Comparison of ENCODE assay signal across 14 cellular contexts in the genomic region with DNA sequence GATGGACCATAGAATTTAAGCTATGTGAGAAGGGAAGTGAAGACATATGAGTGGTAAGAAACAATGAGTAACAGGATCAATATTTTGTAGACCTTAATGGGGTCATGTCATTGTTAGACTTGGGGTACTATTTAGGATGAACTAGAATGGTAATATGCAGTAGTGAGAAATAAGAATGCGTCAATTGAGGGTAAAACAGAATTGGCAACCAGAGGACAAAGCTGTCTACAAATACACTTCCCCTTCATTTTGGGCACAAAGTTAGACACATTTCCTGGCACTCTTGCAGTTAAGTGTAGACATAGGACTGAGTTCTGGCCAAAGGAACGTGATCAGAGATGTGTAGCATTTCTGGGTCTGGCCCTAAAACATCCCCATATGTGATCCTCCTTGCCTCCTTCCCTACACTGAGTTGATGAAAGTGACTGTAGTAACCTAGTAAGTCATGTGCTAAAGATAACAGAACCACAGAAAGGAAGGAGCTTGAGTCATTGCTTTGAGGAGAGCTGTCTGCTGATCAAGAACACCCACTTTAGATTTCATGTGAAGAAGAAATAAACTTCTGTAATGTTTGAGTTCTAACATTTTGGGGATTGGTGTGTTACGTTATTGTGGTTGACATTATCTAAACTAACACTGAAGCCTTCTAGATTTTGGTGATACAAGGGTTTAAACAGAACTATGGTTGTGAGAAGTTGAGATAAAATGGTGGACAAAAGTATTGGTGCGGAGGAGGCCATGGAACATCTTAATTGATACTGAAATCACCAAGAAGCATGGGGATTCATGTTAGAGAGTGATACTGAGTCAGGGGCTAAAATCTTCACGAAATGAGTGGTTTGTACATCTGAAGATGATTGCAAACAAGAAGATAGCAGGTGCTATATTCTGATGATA. TPM values are rescaled to one million over a fixed set of nuclear protein-coding genes. Genes with fewer than 3 reads are reported as not detected.
DNase-seq lines count a peak whose midpoint lies in the region; ATAC-seq, FAIRE-seq and TF ChIP-seq lines count a peak whose summit lies in the region.
"Had no signal": no experiment of that assay in that cellular context is flagged by ENCODE, and none has a peak within 500 bp of the region (broad histone marks: within the 10 kb centered on the region; RNA-seq: fewer than 3 reads in every experiment).

No MANE protein-coding gene starts in this region.

- peak; percentile 89 to 90 for ATAC-seq in activated naive CD4-positive, alpha-beta T cell treated with anti-CD3 and anti-CD28 coated beads, Interleukin-2, amount 50 U/mL, for 72 hours
- peak; percentile 97 for ATAC-seq in stimulated activated effector memory CD8-positive, alpha-beta T cell treated with anti-CD3 and anti-CD28 coated beads, Interleukin-12 subunit alpha, Interleukin-12 subunit beta, amount 100 ng/mL, for 72 hours
- ATAC-seq: pancreas had no signal

- no peak overlapping the region for H3K4me3 Mint-ChIP-seq in stimulated activated effector memory CD8-positive, alpha-beta T cell treated with anti-CD3 and anti-CD28 coated beads, Interleukin-12 subunit alpha, Interleukin-12 subunit beta, amount 100 ng/mL, for 72 hours

- peaks cover 0 to 5% of the 10 kb centered on the region in 2 donors for H3K9me3 Mint-ChIP-seq in activated naive CD4-positive, alpha-beta T cell treated with anti-CD3 and anti-CD28 coated beads, Interleukin-2, amount 50 U/mL, for 72 hours
- H3K9me3 Mint-ChIP-seq in stimulated activated effector memory CD8-positive, alpha-beta T cell treated with anti-CD3 and anti-CD28 coated beads, Interleukin-12 subunit alpha, Interleukin-12 subunit beta, amount 100 ng/mL, for 72 hours: peaks cover 3% of the 10 kb centered on the region

- H3K4me1 Mint-ChIP-seq in stimulated activated effector memory CD8-positive, alpha-beta T cell treated with anti-CD3 and anti-CD28 coated beads, Interleukin-12 subunit alpha, Interleukin-12 subunit beta, amount 100 ng/mL, for 72 hours: no peaks in the 10 kb centered on the region

- peaks cover 2 to 9% of the 10 kb centered on the region in 2 donors for H3K36me3 Mint-ChIP-seq in activated naive CD4-positive, alpha-beta T cell treated with anti-CD3 and anti-CD28 coated beads, Interleukin-2, amount 50 U/mL, for 72 hours
- peaks cover 23% of the 10 kb centered on the region for H3K36me3 Mint-ChIP-seq in stimulated activated effector memory CD8-positive, alpha-beta T cell treated with anti-CD3 and anti-CD28 coated beads, Interleukin-12 subunit alpha, Interleukin-12 subunit beta, amount 100 ng/mL, for 72 hours

- TF ChIP-seq POLR2A in GM12891 (IDR thresholded peaks at IDR 0.05; ENCODE audit: low read depth, low read length): no peak

- no peak overlapping the region for H3K27ac Mint-ChIP-seq in activated naive CD4-positive, alpha-beta T cell treated with anti-CD3 and anti-CD28 coated beads, Interleukin-2, amount 50 U/mL, for 72 hours
- no peak overlapping the region for H3K27ac Mint-ChIP-seq in stimulated activated effector memory CD8-positive, alpha-beta T cell treated with anti-CD3 and anti-CD28 coated beads, Interleukin-12 subunit alpha, Interleukin-12 subunit beta, amount 100 ng/mL, for 72 hours

- TF ChIP-seq CTCF in fibroblast of mammary gland (conservative IDR thresholded peaks at IDR 0.05; ENCODE audit: control insufficient read depth, insufficient read depth, low read depth, low read length): no peak

- H3K4me3 ChIP-seq in fibroblast of mammary gland (ENCODE audit: control insufficient read depth, low read depth, low read length): no peak overlapping the region
- H3K4me3 ChIP-seq: BLaER1, pancreas had no signal

- DNase-seq in activated naive CD4-positive, alpha-beta T cell treated with anti-CD3 and anti-CD28 coated beads, Interleukin-2, amount 50 U/mL, for 72 hours (ENCODE audit: low spot score in 2 of 2): peak in 1 of 2 donors; percentile 22
- no peak for DNase-seq in activated naive CD4-positive, alpha-beta T cell treated with anti-CD3 and anti-CD28 coated beads, Interleukin-2, amount 50 U/mL, for 16 hours
- peak; percentile 19 for DNase-seq in RPMI7951 (ENCODE audit: low read depth)
- DNase-seq in fibroblast of mammary gland (ENCODE audit: low read depth): peak; percentile 35
- DNase-seq in stimulated activated effector memory CD8-positive, alpha-beta T cell treated with anti-CD3 and anti-CD28 coated beads, Interleukin-12 subunit alpha, Interleukin-12 subunit beta, amount 100 ng/mL, for 72 hours (ENCODE audit: low spot score in 2 of 2): no peak
- DNase-seq in SK-N-DZ (ENCODE audit: low spot score): no peak
- no peak for DNase-seq in GM12891 (ENCODE audit: insufficient read length, low spot score)
- DNase-seq in midbrain (lab: John Stamatoyannopoulos, UW): no peak
- DNase-seq: activated naive CD4-positive, alpha-beta T cell treated with Interleukin-2 at 50 U/mL for 16 hours; effector memory CD4-positive, alpha-beta T cell; NCI-H526 treated with DMSO at 0.1 percent for 48 hours; pancreas had no signal

- FAIRE-seq in GM12891 (lab: Jason Lieb, UNC): no peak
- FAIRE-seq: islet of Langerhans, pancreas had no signal

TF ChIP-seq in GM12891, 5 proteins besides CTCF, POLR2A, EP300 and RAD21:
- TF ChIP-seq SPI1 (IDR thresholded peaks at IDR 0.05; ENCODE audit: low read depth, low read length) (no peak), POLR2AphosphoS5 (IDR thresholded peaks at IDR 0.05; ENCODE audit: low read depth, low read length) (no peak), PAX5 (IDR thresholded peaks at IDR 0.05; ENCODE audit: insufficient read depth, low read length, severe bottlenecking) (no peak), TAF1 (IDR thresholded peaks at IDR 0.05; ENCODE audit: low read depth, low read length) (no peak), POU2F2 (IDR thresholded peaks at IDR 0.05; ENCODE audit: low read depth, low read length) (no peak)
TF ChIP-seq in GM12891: peak in this region for 0.

RNA-seq across cellular contexts. Expression of a gene that starts 41.7 kb away (rescaled TPM):
- total RNA-seq in activated naive CD4-positive, alpha-beta T cell treated with anti-CD3 and anti-CD28 coated beads, Interleukin-2, amount 50 U/mL, for 72 hours: 100 to 1,000 TPM in 1 of 2 donors, 10 to 100 TPM in 1; 55.1 to 141 TPM
- 17.0 and 20.9 TPM in 2 replicates for total RNA-seq in RPMI7951 (2014; rRNA removed; shearing (Covaris generic))
- polyA plus RNA-seq in SK-N-DZ (2014; cell fraction: cytosol; rRNA removed): 9.5 and 11.4 TPM in 2 replicates
- polyA plus RNA-seq in SK-N-DZ (2014; cell fraction: nucleus; rRNA removed): 5.6 and 5.9 TPM in 2 replicates
- 5.9 TPM for polyA plus RNA-seq in GM12891 (2012; ENCODE audit: low read depth, missing spikeins)

Comparison
In these comparisons a context has a peak if more than half of its experiments do, and no peak if none do; other contexts are left out.
1. DNase-seq: peak in RPMI7951 (single experiment) and fibroblast of mammary gland (single experiment); none in activated naive CD4-positive, alpha-beta T cell treated with anti-CD3 and anti-CD28 coated beads, Interleukin-2, amount 50 U/mL, for 16 hours (single experiment), stimulated activated effector memory CD8-positive, alpha-beta T cell treated with anti-CD3 and anti-CD28 coated beads, Interleukin-12 subunit alpha, Interleukin-12 subunit beta, amount 100 ng/mL, for 72 hours (0 of 2), SK-N-DZ (single experiment), GM12891 (single experiment) and midbrain (single experiment).